ENCODE assay signal across 2 cellular contexts in the genomic region with DNA sequence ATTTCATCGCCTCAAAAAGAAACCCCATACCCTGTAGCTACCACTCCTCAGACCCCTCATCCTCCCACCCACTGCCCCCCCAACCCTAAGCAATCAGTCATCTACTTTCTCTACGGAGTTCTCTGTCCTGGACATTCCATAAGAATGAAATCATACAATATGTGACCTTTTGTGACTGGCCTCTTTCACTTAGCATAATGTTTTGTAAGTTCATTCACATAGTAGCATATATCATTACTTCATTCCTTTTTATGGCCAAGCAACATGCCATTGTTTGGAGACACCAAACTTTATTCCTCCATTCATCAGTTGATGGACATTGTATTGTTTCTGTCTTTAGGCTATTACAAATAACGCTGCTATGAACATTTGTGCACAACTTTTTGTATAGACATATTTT.
TF ChIP-seq lines count a peak whose summit lies in the region.

No MANE protein-coding gene starts in this region.

TF ChIP-seq in HCT116, 20 proteins besides CTCF, POLR2A, EP300 and RAD21 (continued from another document):
- TF ChIP-seq, protein P1, sequence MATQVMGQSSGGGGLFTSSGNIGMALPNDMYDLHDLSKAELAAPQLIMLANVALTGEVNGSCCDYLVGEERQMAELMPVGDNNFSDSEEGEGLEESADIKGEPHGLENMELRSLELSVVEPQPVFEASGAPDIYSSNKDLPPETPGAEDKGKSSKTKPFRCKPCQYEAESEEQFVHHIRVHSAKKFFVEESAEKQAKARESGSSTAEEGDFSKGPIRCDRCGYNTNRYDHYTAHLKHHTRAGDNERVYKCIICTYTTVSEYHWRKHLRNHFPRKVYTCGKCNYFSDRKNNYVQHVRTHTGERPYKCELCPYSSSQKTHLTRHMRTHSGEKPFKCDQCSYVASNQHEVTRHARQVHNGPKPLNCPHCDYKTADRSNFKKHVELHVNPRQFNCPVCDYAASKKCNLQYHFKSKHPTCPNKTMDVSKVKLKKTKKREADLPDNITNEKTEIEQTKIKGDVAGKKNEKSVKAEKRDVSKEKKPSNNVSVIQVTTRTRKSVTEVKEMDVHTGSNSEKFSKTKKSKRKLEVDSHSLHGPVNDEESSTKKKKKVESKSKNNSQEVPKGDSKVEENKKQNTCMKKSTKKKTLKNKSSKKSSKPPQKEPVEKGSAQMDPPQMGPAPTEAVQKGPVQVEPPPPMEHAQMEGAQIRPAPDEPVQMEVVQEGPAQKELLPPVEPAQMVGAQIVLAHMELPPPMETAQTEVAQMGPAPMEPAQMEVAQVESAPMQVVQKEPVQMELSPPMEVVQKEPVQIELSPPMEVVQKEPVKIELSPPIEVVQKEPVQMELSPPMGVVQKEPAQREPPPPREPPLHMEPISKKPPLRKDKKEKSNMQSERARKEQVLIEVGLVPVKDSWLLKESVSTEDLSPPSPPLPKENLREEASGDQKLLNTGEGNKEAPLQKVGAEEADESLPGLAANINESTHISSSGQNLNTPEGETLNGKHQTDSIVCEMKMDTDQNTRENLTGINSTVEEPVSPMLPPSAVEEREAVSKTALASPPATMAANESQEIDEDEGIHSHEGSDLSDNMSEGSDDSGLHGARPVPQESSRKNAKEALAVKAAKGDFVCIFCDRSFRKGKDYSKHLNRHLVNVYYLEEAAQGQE (IDR thresholded peaks at IDR 0.05; ENCODE audit: low read depth), result no peak
- TF ChIP-seq FOSL1 (IDR thresholded peaks at IDR 0.05; ENCODE audit: low read depth), result no peak
- no peak for TF ChIP-seq SIN3A (IDR thresholded peaks at IDR 0.05; ENCODE audit: low read depth)
- no peak for TF ChIP-seq SRF (IDR thresholded peaks at IDR 0.05; ENCODE audit: low read depth)
- no peak for TF ChIP-seq JUND (IDR thresholded peaks at IDR 0.05)
- no peak for TF ChIP-seq POLR2AphosphoS5 (IDR thresholded peaks at IDR 0.05; ENCODE audit: low read depth, low read length)
- TF ChIP-seq EZH2phosphoT487 (IDR thresholded peaks at IDR 0.05; ENCODE audit: borderline replicate concordance), result no peak
- no peak for TF ChIP-seq EGR1 (IDR thresholded peaks at IDR 0.05; ENCODE audit: low read depth)
- TF ChIP-seq, protein P2, sequence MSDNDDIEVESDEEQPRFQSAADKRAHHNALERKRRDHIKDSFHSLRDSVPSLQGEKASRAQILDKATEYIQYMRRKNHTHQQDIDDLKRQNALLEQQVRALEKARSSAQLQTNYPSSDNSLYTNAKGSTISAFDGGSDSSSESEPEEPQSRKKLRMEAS (IDR thresholded peaks at IDR 0.05), result no peak
TF ChIP-seq in HCT116: peak in this region for 0.

TF ChIP-seq in SK-N-SH treated with all-trans-retinoic acid at 6 μM for 48 hours, 23 proteins besides CTCF, POLR2A, EP300 and RAD21:
- TF ChIP-seq TSHZ2 (CRISPR knock-in tag; IDR thresholded peaks at IDR 0.05) (no peak), ISL1 (CRISPR knock-in tag; IDR thresholded peaks at IDR 0.05) (peak; percentile 35), CSDC2 (CRISPR knock-in tag; IDR thresholded peaks at IDR 0.05) (no peak), SNAI2 (CRISPR knock-in tag; IDR thresholded peaks at IDR 0.05) (no peak)
